ENCODE assay signal across 8 cellular contexts in genomic region chr3:89107461-89108035, GRCh38. TPM values are rescaled to one million over a fixed set of nuclear protein-coding genes. Genes with fewer than 3 reads are reported as not detected.
DNase-seq lines count a peak whose midpoint lies in the region; ATAC-seq and TF ChIP-seq lines count a peak whose summit lies in the region.

Gene EPHA3 (plus strand): TSS chr3:89107621. CDS start chr3:89107749, 128 bp downstream.

- no peak within 1 kb of the TSS for H3K27ac Mint-ChIP-seq in activated T-helper 17 cell treated with anti-CD3 and anti-CD28 coated beads, Interleukin-2, amount 50 U/mL, for 72 hours
- peak within 1 kb of the TSS in 2 of 10 donors; percentile 22 to 47 for H3K27ac Mint-ChIP-seq in naive thymus-derived CD8-positive, alpha-beta T cell

- in situ Hi-C loops in ACHN (cut with HindIII; ENCODE audit: low pct_ligation_motif_present, low pct_unique_long_range_greater_than_20kb, low sequenced_read_pairs), result no loop called here

- H3K9me3 Mint-ChIP-seq in activated T-helper 17 cell treated with anti-CD3 and anti-CD28 coated beads, Interleukin-2, amount 50 U/mL, for 72 hours, result no peaks in the 10 kb centered on the region
- peaks cover 0 to 3% (median 0%) of the 10 kb centered on the region in 9 donors for H3K9me3 Mint-ChIP-seq in naive thymus-derived CD8-positive, alpha-beta T cell

- POLR2A ChIA-PET in naive thymus-derived CD8-positive, alpha-beta T cell (lab: Charles Lee), result no interaction called here

- H3K4me3 Mint-ChIP-seq in activated T-helper 17 cell treated with anti-CD3 and anti-CD28 coated beads, Interleukin-2, amount 50 U/mL, for 72 hours, result peak within 1 kb of the TSS; percentile 71
- peak within 1 kb of the TSS; percentile 42 to 84 (median 76) for H3K4me3 Mint-ChIP-seq in naive thymus-derived CD8-positive, alpha-beta T cell

- no peaks in the 10 kb centered on the region for H3K9me3 ChIP-seq in thoracic aorta

- peaks cover 0 to 10% of the 10 kb centered on the region in 2 donors for H3K4me1 ChIP-seq in thoracic aorta (ENCODE audit: control insufficient read depth in 1 of 2, low read depth in 2 of 2)

- no peaks in the 10 kb centered on the region for H3K36me3 Mint-ChIP-seq in activated T-helper 17 cell treated with anti-CD3 and anti-CD28 coated beads, Interleukin-2, amount 50 U/mL, for 72 hours (ENCODE audit: low read depth)
- no peaks in the 10 kb centered on the region for H3K36me3 Mint-ChIP-seq in naive thymus-derived CD8-positive, alpha-beta T cell

- H3K4me3 ChIP-seq in fibroblast of villous mesenchyme (ENCODE audit: low read depth, low read length), result peak within 1 kb of the TSS; percentile 43
- peak within 1 kb of the TSS; percentile 76 for H3K4me3 ChIP-seq in thoracic aorta

- ATAC-seq in GM18861 (IDR thresholded peaks at IDR 0.05; ENCODE audit: unreplicated experiment) (peak; percentile 95), HG03045 (IDR thresholded peaks at IDR 0.05; ENCODE audit: unreplicated experiment) (peak; percentile 98), thoracic aorta (ENCODE audit: insufficient number of reproducible peaks, low FRiP score, low read depth) (no peak)
- peak; percentile 96 for ATAC-seq in activated T-helper 17 cell treated with anti-CD3 and anti-CD28 coated beads, Interleukin-2, amount 50 U/mL, for 72 hours (replicated peaks)
- ATAC-seq in naive thymus-derived CD8-positive, alpha-beta T cell, result peak; percentile 85 to 92

- no peaks in the 10 kb centered on the region for H3K27me3 ChIP-seq in thoracic aorta (replicated peaks; ENCODE audit: insufficient read depth)

- no peaks in the 10 kb centered on the region for H3K4me1 Mint-ChIP-seq in activated T-helper 17 cell treated with anti-CD3 and anti-CD28 coated beads, Interleukin-2, amount 50 U/mL, for 72 hours
- H3K4me1 Mint-ChIP-seq in naive thymus-derived CD8-positive, alpha-beta T cell, result peaks cover 4 to 21% (median 16%) of the 10 kb centered on the region in 4 donors

- DNase-seq in ACHN (peak; percentile 40), NCI-H748 (lab: John Stamatoyannopoulos, UW; ENCODE audit: unreplicated experiment) (peak; percentile 94), fibroblast of villous mesenchyme (ENCODE audit: low read depth) (peak; percentile 38), thoracic aorta (ENCODE audit: low spot score) (no peak)
- peak in 8 of 10 donors; percentile 5 to 62 (median 18) for DNase-seq in naive thymus-derived CD8-positive, alpha-beta T cell

- H3K27ac ChIP-seq in thoracic aorta, result no peak within 1 kb of the TSS

- H3K27me3 Mint-ChIP-seq in activated T-helper 17 cell treated with anti-CD3 and anti-CD28 coated beads, Interleukin-2, amount 50 U/mL, for 72 hours, result peaks cover 4% of the 10 kb centered on the region
- peaks cover 6 to 19% (median 11%) of the 10 kb centered on the region in 5 donors for H3K27me3 Mint-ChIP-seq in naive thymus-derived CD8-positive, alpha-beta T cell

- TF ChIP-seq CTCF in fibroblast of villous mesenchyme (IDR thresholded peaks at IDR 0.05; ENCODE audit: insufficient read depth, low read depth, low read length) (no peak), thoracic aorta (IDR thresholded peaks at IDR 0.05) (no peak)

- H3K36me3 ChIP-seq in thoracic aorta, result no peaks in the 10 kb centered on the region

RNA-seq across cellular contexts. Expression of gene EPHA3, which starts in this region (rescaled TPM):
- 1 to 10 TPM in 1 of 2 donors, under 1 TPM in 1; 0.11 to 2.1 TPM for total RNA-seq in activated T-helper 17 cell treated with anti-CD3 and anti-CD28 coated beads, Interleukin-2, amount 50 U/mL, for 72 hours
- total RNA-seq in fibroblast of villous mesenchyme (under 0.01 and 0.64 TPM in 2 replicates), thoracic aorta (10 to 100 TPM in 1 of 2 donors, 1 to 10 TPM in 1; 3.5 to 10.2 TPM)
- not detected for total RNA-seq in naive thymus-derived CD8-positive, alpha-beta T cell
- not detected for polyA plus RNA-seq in naive thymus-derived CD8-positive, alpha-beta T cell

Comparison
In these comparisons a context has a peak if more than half of its experiments do, and no peak if none do; other contexts are left out.
1. Peak in DNase-seq and H3K4me3 ChIP-seq in fibroblast of villous mesenchyme; RNA of the gene not detected or under 1 TPM.
2. Peak in DNase-seq and ATAC-seq in naive thymus-derived CD8-positive, alpha-beta T cell; RNA of the gene not detected or under 1 TPM.